ENCODE assay signal across 23 cellular contexts in the genomic region with DNA sequence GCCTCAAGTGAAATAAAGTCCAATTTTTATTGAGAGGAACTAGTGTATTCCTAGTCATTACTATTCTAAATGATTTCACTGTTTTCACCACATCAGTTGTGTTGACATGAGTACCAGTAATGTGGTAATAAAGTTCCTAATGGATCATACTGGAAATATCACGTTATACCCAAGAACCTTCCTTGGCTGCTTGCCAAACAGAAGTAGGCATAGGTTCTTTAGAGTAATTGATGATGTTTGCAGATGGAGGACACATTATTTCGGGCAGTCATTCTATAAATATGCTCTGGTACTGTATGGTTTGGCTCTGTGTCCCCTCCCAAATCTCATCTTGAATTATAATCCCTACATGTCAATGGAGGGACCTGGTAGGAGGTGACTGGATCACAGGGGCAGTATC. TPM values are rescaled to one million over a fixed set of nuclear protein-coding genes. Genes with fewer than 3 reads are reported as not detected.
"Had no signal": no experiment of that assay in that cellular context is flagged by ENCODE, and none has a peak within 500 bp of the region (broad histone marks: within the 10 kb centered on the region; RNA-seq: fewer than 3 reads in every experiment).

No MANE protein-coding gene starts in this region.

- H3K27me3 Mint-ChIP-seq: activated naive CD8-positive, alpha-beta T cell treated with anti-CD3 and anti-CD28 coated beads for 36 hours; central memory CD8-positive, alpha-beta T cell had no signal

- H3K36me3 Mint-ChIP-seq: activated naive CD8-positive, alpha-beta T cell treated with anti-CD3 and anti-CD28 coated beads for 36 hours; naive thymus-derived CD8-positive, alpha-beta T cell; neural progenitor cell; stimulated activated naive B cell treated with anti-CD40 and anti-IgM and Interleukin-4, amounts not matched to agents 10 μg/mL and 1 μg/mL and 100 μg/mL, for 72 hours had no signal

- H3K4me3 Mint-ChIP-seq: activated naive CD8-positive, alpha-beta T cell treated with anti-CD3 and anti-CD28 coated beads for 36 hours; activated T-cell treated with anti-CD3 and anti-CD28 coated beads, Interleukin-2, amount 50 U/mL, for 4 hours; central memory CD8-positive, alpha-beta T cell; mesothelial cell of epicardium; naive thymus-derived CD8-positive, alpha-beta T cell; neural progenitor cell; stimulated activated naive B cell treated with anti-CD40 and anti-IgM and Interleukin-4, amounts not matched to agents 10 μg/mL and 1 μg/mL and 100 μg/mL, for 72 hours had no signal

- H3K9me3 ChIP-seq: left ventricle myocardium inferior, uterus had no signal

- H3K4me3 ChIP-seq: hepatocyte, left ventricle myocardium inferior, neural progenitor cell, uterus had no signal

- H3K4me1 ChIP-seq: neural progenitor cell had no signal

- H3K36me3 ChIP-seq: left ventricle myocardium inferior, neural progenitor cell, uterus had no signal

- H3K4me1 Mint-ChIP-seq: activated naive CD8-positive, alpha-beta T cell treated with anti-CD3 and anti-CD28 coated beads for 36 hours; central memory CD8-positive, alpha-beta T cell; naive thymus-derived CD8-positive, alpha-beta T cell; stimulated activated naive B cell treated with anti-CD40 and anti-IgM and Interleukin-4, amounts not matched to agents 10 μg/mL and 1 μg/mL and 100 μg/mL, for 72 hours had no signal

- H3K27ac ChIP-seq: hepatocyte, left ventricle myocardium inferior, neural progenitor cell, uterus had no signal

- H3K9me3 Mint-ChIP-seq: activated naive CD8-positive, alpha-beta T cell treated with anti-CD3 and anti-CD28 coated beads for 36 hours; activated T-cell treated with anti-CD3 and anti-CD28 coated beads, Interleukin-2, amount 50 U/mL, for 4 hours; activated T-helper 2 cell treated with anti-CD3 and anti-CD28 coated beads, Interferon-gamma antibody, Interleukin-2, Interleukin-4, amounts not matched to agents 10 μg/mL and 5 μg/mL and 100 μg/mL, durations not matched to agents 14 hours and 24 hours and 36 hours; central memory CD8-positive, alpha-beta T cell; mesothelial cell of epicardium; neural progenitor cell had no signal

- DNase-seq: activated CD4-positive, alpha-beta T cell treated with anti-CD3 and anti-CD28 coated beads for 4 hours; activated CD4-positive, alpha-beta T cell treated with anti-CD3 and anti-CD28 coated beads, Interleukin-2, amount 50 U/mL, for 48 hours; activated CD4-positive, CD25-positive, alpha-beta regulatory T cell; activated CD8-positive, alpha-beta memory T cell treated with anti-CD3 and anti-CD28 coated beads, Interleukin-2, amount 50 U/mL, for 48 hours; activated naive CD4-positive, alpha-beta T cell; activated naive CD8-positive, alpha-beta T cell treated with anti-CD3 and anti-CD28 coated beads for 36 hours; activated T-cell treated with anti-CD3 and anti-CD28 coated beads, Interleukin-2, amount 50 U/mL, for 4 hours; effector memory CD4-positive, alpha-beta T cell; foreskin melanocyte; left ventricle myocardium inferior; naive thymus-derived CD8-positive, alpha-beta T cell; posterior cingulate gyrus; small intestine; stimulated activated CD4-positive, alpha-beta T cell treated with anti-CD3 and anti-CD28 coated beads, Interleukin-2, amount 100 ng/mL, for 24 hours; stimulated activated naive B cell treated with anti-CD40 and anti-IgM and Interleukin-4, amounts not matched to agents 10 μg/mL and 1 μg/mL and 100 μg/mL, for 72 hours; trophoblast cell; uterus had no signal

- H3K27ac Mint-ChIP-seq: activated naive CD8-positive, alpha-beta T cell treated with anti-CD3 and anti-CD28 coated beads for 36 hours; activated T-helper 2 cell treated with anti-CD3 and anti-CD28 coated beads, Interferon-gamma antibody, Interleukin-2, Interleukin-4, amounts not matched to agents 10 μg/mL and 5 μg/mL and 100 μg/mL, durations not matched to agents 14 hours and 24 hours and 36 hours; mesothelial cell of epicardium; naive thymus-derived CD8-positive, alpha-beta T cell; neural progenitor cell; stimulated activated naive B cell treated with anti-CD40 and anti-IgM and Interleukin-4, amounts not matched to agents 10 μg/mL and 1 μg/mL and 100 μg/mL, for 72 hours had no signal

RNA-seq across cellular contexts. Expression of a gene that starts 15.1 kb away (rescaled TPM):
- total RNA-seq: activated CD8-positive, alpha-beta memory T cell treated with anti-CD3 and anti-CD28 coated beads for 36 hours; activated naive CD8-positive, alpha-beta T cell treated with anti-CD3 and anti-CD28 coated beads for 36 hours; activated T-cell treated with anti-CD3 and anti-CD28 coated beads, Interleukin-2, amount 50 U/mL, for 4 hours; activated T-helper 2 cell treated with anti-CD3 and anti-CD28 coated beads, Interferon-gamma antibody, Interleukin-2, Interleukin-4, amounts not matched to agents 10 μg/mL and 5 μg/mL and 100 μg/mL, durations not matched to agents 14 hours and 24 hours and 36 hours; naive thymus-derived CD8-positive, alpha-beta T cell had no signal
